ENCODE assay signal across 8 cellular contexts in genomic region chr11:48307760-48308386, GRCh38. TPM values are rescaled to one million over a fixed set of nuclear protein-coding genes. Genes with fewer than 3 reads are reported as not detected.
A peak's percentile ranks its signal among the peaks of the same experiment; 100 is the strongest.
DNase-seq lines count a peak whose midpoint lies in the region; ATAC-seq, FAIRE-seq and TF ChIP-seq lines count a peak whose summit lies in the region.

No MANE protein-coding gene starts in this region.

- H3K4me3 Mint-ChIP-seq in osteocyte (ENCODE audit: unreplicated experiment), result no peak overlapping the region

- no peaks in the 10 kb centered on the region for H3K4me1 Mint-ChIP-seq in osteocyte (ENCODE audit: unreplicated experiment)

- H3F3A ChIP-seq in PC-3 (ENCODE audit: low read length, unreplicated experiment), result no peaks in the 10 kb centered on the region

- peak; percentile 89 for ATAC-seq in GM19438 (IDR thresholded peaks at IDR 0.05; ENCODE audit: low read depth, unreplicated experiment)
- ATAC-seq in HG03575 (IDR thresholded peaks at IDR 0.05; ENCODE audit: extremely low read depth, insufficient number of reproducible peaks, low FRiP score, unreplicated experiment), result peak; percentile 85
- peak; percentile 61 for ATAC-seq in PC-3

- H3K27ac ChIP-seq in PC-3 (ENCODE audit: low read length), result no peak overlapping the region

- no peak overlapping the region for H3K4me3 ChIP-seq in PC-3 (ENCODE audit: low read length)

- intact Hi-C loops in PC-3 (cut with micrococcal nuclease), result loop anchor here (5.0 kb wide), 1 partner anchor 859 kb away; no protein-coding TSS in a partner anchor

- H3K79me2 ChIP-seq in PC-3 (ENCODE audit: low read length), result no peaks in the 10 kb centered on the region

- no peaks in the 10 kb centered on the region for H3K9me3 ChIP-seq in PC-3 (ENCODE audit: low read length)

- FAIRE-seq in urothelium cell line (lab: Jason Lieb, UNC), result peak; percentile 78

- no peak overlapping the region for H3K9ac ChIP-seq in PC-3 (ENCODE audit: low read length)

- TF ChIP-seq CTCF in PC-3 (conservative IDR thresholded peaks at IDR 0.05; ENCODE audit: low read depth, low read length) (peak; percentile 91), osteocyte (IDR thresholded peaks at IDR 0.05) (peak; percentile 74)

- no peaks in the 10 kb centered on the region for H3K27me3 Mint-ChIP-seq in osteocyte (ENCODE audit: unreplicated experiment)

- H3K36me3 Mint-ChIP-seq in osteocyte (ENCODE audit: unreplicated experiment), result no peaks in the 10 kb centered on the region

- no peaks in the 10 kb centered on the region for H3K36me3 ChIP-seq in PC-3 (ENCODE audit: low read depth, low read length)

- DNase-seq in COLO829 (ENCODE audit: low spot score), result peak; percentile 58
- peak; percentile 75 for DNase-seq in PC-3
- DNase-seq in activated T-helper 1 cell treated with Interleukin-2 at 50 U/mL for 16 hours (ENCODE audit: low read depth), result peak; percentile 5
- DNase-seq in foreskin melanocyte, result peak; percentile 54
- no peak for DNase-seq in osteocyte (ENCODE audit: extremely low spot score, unreplicated experiment)
- DNase-seq in urothelium cell line (ENCODE audit: low spot score), result peak; percentile 71

- BruUV-seq in PC-3 (replicated peaks; lab: Mats Ljungman, UMichigan), result no TSS peak

- H3K4me2 ChIP-seq in PC-3 (ENCODE audit: low read length), result no peak overlapping the region

- H3K4me1 ChIP-seq in PC-3 (ENCODE audit: insufficient read depth, low read length), result no peaks in the 10 kb centered on the region

- no peaks in the 10 kb centered on the region for H3K9me3 Mint-ChIP-seq in osteocyte (ENCODE audit: unreplicated experiment)

- no peak overlapping the region for H2AFZ ChIP-seq in PC-3 (ENCODE audit: low read length)

- H3K27me3 ChIP-seq in PC-3 (ENCODE audit: low read length), result no peaks in the 10 kb centered on the region

- H3K27ac Mint-ChIP-seq in osteocyte (ENCODE audit: unreplicated experiment), result no peak overlapping the region

- POLR2A ChIA-PET in PC-3 (lab: Charles Lee; ENCODE audit: unreplicated experiment), result no interaction called here

- no peaks in the 10 kb centered on the region for H3K9me2 ChIP-seq in PC-3 (replicated peaks; ENCODE audit: low read length)

- CTCF ChIA-PET in PC-3 (lab: Charles Lee), result no interaction called here

- H4K20me1 ChIP-seq in PC-3 (ENCODE audit: low read length), result no peaks in the 10 kb centered on the region

RNA-seq across cellular contexts. Expression of gene OR4S1, which starts 1.9 kb away (rescaled TPM):
- total RNA-seq in PC-3 (2014; rRNA removed) (not detected in 2 replicates), osteocyte (not detected in 2 replicates)

RNA-seq across cellular contexts. Expression of gene OR4C3, which starts 16.8 kb away (rescaled TPM):
- total RNA-seq in PC-3 (2014; rRNA removed), result not detected in 2 replicates
- not detected in 2 replicates for total RNA-seq in osteocyte

RNA-seq across cellular contexts. Expression of gene OR4X1, which starts 44.2 kb away (rescaled TPM):
- total RNA-seq in PC-3 (2014; rRNA removed), result not detected in 2 replicates
- not detected in 2 replicates for total RNA-seq in osteocyte

RNA-seq across cellular contexts. Expression of gene OR4C5, which starts 58.4 kb away (rescaled TPM):
- total RNA-seq in PC-3 (2014; rRNA removed) (not detected in 2 replicates), osteocyte (not detected in 2 replicates)
